In genomic region chr2:61854435-61855177, GRCh38 we compare ENCODE assay signal across 8 cellular contexts. TPM values are rescaled to one million over a fixed set of nuclear protein-coding genes. Genes with fewer than 3 reads are reported as not detected.
DNase-seq lines count a peak whose midpoint lies in the region; FAIRE-seq and TF ChIP-seq lines count a peak whose summit lies in the region.

No MANE protein-coding gene starts in this region.

- H3K9ac ChIP-seq in MM.1S (ENCODE audit: low read length) = peak overlapping the region; percentile 75
- peak overlapping the region; percentile 75 for H3K9ac ChIP-seq in neuronal stem cell (ENCODE audit: low read depth, low read length, poor library complexity)
- peak overlapping the region; percentile 63 to 87 (median 80) for H3K9ac ChIP-seq in subcutaneous abdominal adipose tissue (ENCODE audit: low read length in 5 of 5)

- peak overlapping the region; percentile 99 for H2AFZ ChIP-seq in MM.1S (ENCODE audit: low read length)
- peak overlapping the region; percentile 97 for H2AFZ ChIP-seq in neuronal stem cell (ENCODE audit: low read length)

- DNase-seq in GDM1 (lab: John Stamatoyannopoulos, UW) (peak; percentile 87), HCEC 1CT (peak; percentile 94), MM.1S (peak; percentile 97), SIG-M5 (lab: John Stamatoyannopoulos, UW) (peak; percentile 84), frontal cortex (ENCODE audit: low spot score in 2 of 2) (peak; percentile 79 to 88), neuronal stem cell (ENCODE audit: low spot score) (peak; percentile 94)
- DNase-seq in activated gamma-delta T cell treated with anti-CD3 and anti-CD28 coated beads, Interleukin-2, amount 50 U/mL, for 16 hours (ENCODE audit: low read depth) = peak; percentile 82

- no peaks in the 10 kb centered on the region for H3K79me1 ChIP-seq in neuronal stem cell (ENCODE audit: low read depth, low read length)

- H3K36me3 ChIP-seq in MM.1S (replicated peaks; ENCODE audit: insufficient read depth, low read length) (no peaks in the 10 kb centered on the region), neuronal stem cell (replicated peaks in 1 of 2; ENCODE audit: control insufficient read depth in 2 of 2, insufficient read depth in 2 of 2, low read length in 2 of 2) (peaks cover 0 to 3% of the 10 kb centered on the region in 2 donors), subcutaneous abdominal adipose tissue (ENCODE audit: control insufficient read depth in 5 of 5, insufficient read depth in 5 of 5, low read length in 5 of 5) (no peaks in the 10 kb centered on the region)

- H3K9me3 ChIP-seq in MM.1S (replicated peaks; ENCODE audit: insufficient read depth, low read length) (no peaks in the 10 kb centered on the region), neuronal stem cell (replicated peaks in 1 of 2; ENCODE audit: control insufficient read depth in 2 of 2, insufficient read depth in 1 of 2, low read depth in 1 of 2, low read length in 2 of 2) (no peaks in the 10 kb centered on the region), subcutaneous abdominal adipose tissue (ENCODE audit: control insufficient read depth in 5 of 5, low read length in 5 of 5) (no peaks in the 10 kb centered on the region)

- H3K4me1 ChIP-seq in MM.1S (ENCODE audit: low read length) = peaks cover 9% of the 10 kb centered on the region; the same call in 1 of the 2 replicates
- H3K4me1 ChIP-seq in neuronal stem cell (ENCODE audit: control insufficient read depth in 2 of 2, insufficient read depth in 1 of 2, low read depth in 1 of 2, low read length in 2 of 2) = peaks cover 2% of the 10 kb centered on the region in 2 donors
- peaks cover 2 to 26% (median 18%) of the 10 kb centered on the region in 5 donors for H3K4me1 ChIP-seq in subcutaneous abdominal adipose tissue (ENCODE audit: control insufficient read depth in 5 of 5, insufficient read depth in 5 of 5, low read length in 5 of 5)

- no peak overlapping the region for H2BK5ac ChIP-seq in neuronal stem cell (ENCODE audit: low read length)

- no peaks in the 10 kb centered on the region for H3K27me3 ChIP-seq in MM.1S (replicated peaks; ENCODE audit: insufficient read depth, low read length)
- H3K27me3 ChIP-seq in neuronal stem cell (ENCODE audit: control insufficient read depth in 3 of 3, insufficient read depth in 3 of 3, low read depth in 1 of 3, low read length in 3 of 3) = no peaks in the 10 kb centered on the region
- H3K27me3 ChIP-seq in subcutaneous abdominal adipose tissue (ENCODE audit: control insufficient read depth in 5 of 5, insufficient read depth in 4 of 5, low read length in 5 of 5) = no peaks in the 10 kb centered on the region

- no peak for FAIRE-seq in frontal cortex (lab: Jason Lieb, UNC)

- no peak overlapping the region for H2AK5ac ChIP-seq in neuronal stem cell (ENCODE audit: low read depth, low read length)

- H3K4me3 ChIP-seq in MM.1S (ENCODE audit: low read length) = peak overlapping the region; percentile 85
- peak overlapping the region; percentile 61 to 85 for H3K4me3 ChIP-seq in neuronal stem cell (ENCODE audit: low read length in 2 of 2)
- H3K4me3 ChIP-seq in subcutaneous abdominal adipose tissue (ENCODE audit: low read depth in 1 of 5, low read length in 5 of 5) = peak overlapping the region; percentile 93 to 99 (median 96)

- H3F3A ChIP-seq in MM.1S (ENCODE audit: insufficient read depth, low read length) = peaks cover 21% of the 10 kb centered on the region

- peak overlapping the region; percentile 71 for H3K27ac ChIP-seq in MM.1S (ENCODE audit: low read length)
- peak overlapping the region; percentile 85 for H3K27ac ChIP-seq in neuronal stem cell (replicated peaks; ENCODE audit: low read length)
- H3K27ac ChIP-seq in subcutaneous abdominal adipose tissue (ENCODE audit: low read depth, low read length) = peak overlapping the region; percentile 60

- no peak overlapping the region for H4K91ac ChIP-seq in neuronal stem cell (ENCODE audit: low read depth, low read length, poor library complexity)

- H3K4ac ChIP-seq in neuronal stem cell (ENCODE audit: low read length) = peak overlapping the region; percentile 37

- no CpG with 5 or more reads among the region's 33 CpGs for WGBS in neuronal stem cell (ENCODE audit: extremely low coverage in 2 of 2, insufficient read length in 2 of 2, insufficient replicate concordance in 1 of 2), 2 donors

- H3K79me2 ChIP-seq in MM.1S (ENCODE audit: low read length) = no peaks in the 10 kb centered on the region

- no peaks in the 10 kb centered on the region for H3K9me2 ChIP-seq in MM.1S (replicated peaks; ENCODE audit: insufficient read depth, low read length)

- peak overlapping the region; percentile 21 for H3K23ac ChIP-seq in neuronal stem cell (ENCODE audit: low read depth, low read length, poor library complexity)

- H3K4me2 ChIP-seq in MM.1S (ENCODE audit: low read depth, low read length) = peak overlapping the region; percentile 92
- H3K4me2 ChIP-seq in neuronal stem cell (ENCODE audit: insufficient read depth, low read length, poor library complexity, severe bottlenecking) = peak overlapping the region; percentile 97

- H3K18ac ChIP-seq in neuronal stem cell (ENCODE audit: low read length) = peak overlapping the region; percentile 94

- H4K8ac ChIP-seq in neuronal stem cell (ENCODE audit: low read depth, low read length) = no peak overlapping the region

- H2BK12ac ChIP-seq in neuronal stem cell (ENCODE audit: low read length) = no peak overlapping the region

- TF ChIP-seq CTCF in MM.1S (IDR thresholded peaks at IDR 0.05; ENCODE audit: low read length) = peak; percentile 8; the same call in 1 of the 2 replicates

- peak overlapping the region; percentile 1 for H2BK15ac ChIP-seq in neuronal stem cell (ENCODE audit: low read length)

- H4K20me1 ChIP-seq in MM.1S (ENCODE audit: insufficient read depth, low read length) = no peaks in the 10 kb centered on the region

- no peak overlapping the region for H3K14ac ChIP-seq in neuronal stem cell (ENCODE audit: low read length)

- H2BK120ac ChIP-seq in neuronal stem cell (ENCODE audit: low read depth, low read length) = no peak overlapping the region

RNA-seq across cellular contexts. Expression of gene FAM161A, which starts 0.7 kb away (rescaled TPM):
- 29.8 TPM for total RNA-seq in frontal cortex
- 13.3 TPM for polyA plus RNA-seq in neuronal stem cell (2013, experiment 1 of 2)
- polyA plus RNA-seq in neuronal stem cell (2013, experiment 2 of 2) = 14.1 TPM

RNA-seq across cellular contexts. Expression of gene CCT4, which starts 33.9 kb away (rescaled TPM):
- 223 TPM for total RNA-seq in frontal cortex
- polyA plus RNA-seq in neuronal stem cell (2013, experiment 1 of 2) = 239 TPM
- polyA plus RNA-seq in neuronal stem cell (2013, experiment 2 of 2) = 240 TPM

RNA-seq across cellular contexts. Expression of gene COMMD1, which starts 50.9 kb away (rescaled TPM):
- 40.8 TPM for total RNA-seq in frontal cortex
- 35.3 TPM for polyA plus RNA-seq in neuronal stem cell (2013, experiment 1 of 2)
- 36.3 TPM for polyA plus RNA-seq in neuronal stem cell (2013, experiment 2 of 2)

Comparison
In these comparisons a context has a peak if more than half of its experiments do, and no peak if none do; other contexts are left out.
1. Peak in every context shown above with its lines: DNase-seq, H3K4me3 ChIP-seq and H3K27ac ChIP-seq.